In genomic region chr1:23217421-23218115, GRCh38 we compare ENCODE assay signal across 1 cellular context.
TF ChIP-seq lines count a peak whose summit lies in the region.

Gene HTR1D, minus strand, starts transcription at chr1:23217502. Its CDS starts 23,283 bp downstream, at chr1:23194219.

TF ChIP-seq in HepG2, 621 proteins besides CTCF, POLR2A, EP300 and RAD21 (continued from another document):
- TF ChIP-seq ZNF687 (CRISPR knock-in tag; IDR thresholded peaks at IDR 0.05) (peak; percentile 23; the same call in 1 of the 2 replicates), ATRX (CRISPR knock-in tag; IDR thresholded peaks at IDR 0.05; ENCODE audit: borderline replicate concordance) (no peak), CBX5 (CRISPR knock-in tag; IDR thresholded peaks at IDR 0.05; ENCODE audit: borderline replicate concordance) (no peak), HDAC1 (CRISPR knock-in tag; IDR thresholded peaks at IDR 0.05) (peak; percentile 41; the same call in 1 of the 2 replicates), ZBTB7A (CRISPR knock-in tag; IDR thresholded peaks at IDR 0.05) (no peak; the same call in 1 of the 2 replicates), SNRNP70 (IDR thresholded peaks at IDR 0.05; ENCODE audit: low read depth, low read length) (no peak), ZNF577 (CRISPR knock-in tag; IDR thresholded peaks at IDR 0.05; ENCODE audit: borderline replicate concordance, low read depth) (no peak), ZNF142 (CRISPR knock-in tag; IDR thresholded peaks at IDR 0.05) (0 out of 2 replicates have a peak, but pooled peaks have one; percentile 5), ZNF777 (CRISPR knock-in tag; IDR thresholded peaks at IDR 0.05) (peak; percentile 25; the same call in 1 of the 2 replicates), DMTF1 (CRISPR knock-in tag; IDR thresholded peaks at IDR 0.05) (no peak), CEBPB (IDR thresholded peaks at IDR 0.05; ENCODE audit: borderline replicate concordance, low read depth, low read length) (no peak), ZNF572 (CRISPR knock-in tag; IDR thresholded peaks at IDR 0.05) (no peak), ZBTB8A (CRISPR knock-in tag; IDR thresholded peaks at IDR 0.05; ENCODE audit: borderline replicate concordance, low read depth) (no peak), NKX3-1 (CRISPR knock-in tag; IDR thresholded peaks at IDR 0.05) (no peak)
- TF ChIP-seq, protein P1, sequence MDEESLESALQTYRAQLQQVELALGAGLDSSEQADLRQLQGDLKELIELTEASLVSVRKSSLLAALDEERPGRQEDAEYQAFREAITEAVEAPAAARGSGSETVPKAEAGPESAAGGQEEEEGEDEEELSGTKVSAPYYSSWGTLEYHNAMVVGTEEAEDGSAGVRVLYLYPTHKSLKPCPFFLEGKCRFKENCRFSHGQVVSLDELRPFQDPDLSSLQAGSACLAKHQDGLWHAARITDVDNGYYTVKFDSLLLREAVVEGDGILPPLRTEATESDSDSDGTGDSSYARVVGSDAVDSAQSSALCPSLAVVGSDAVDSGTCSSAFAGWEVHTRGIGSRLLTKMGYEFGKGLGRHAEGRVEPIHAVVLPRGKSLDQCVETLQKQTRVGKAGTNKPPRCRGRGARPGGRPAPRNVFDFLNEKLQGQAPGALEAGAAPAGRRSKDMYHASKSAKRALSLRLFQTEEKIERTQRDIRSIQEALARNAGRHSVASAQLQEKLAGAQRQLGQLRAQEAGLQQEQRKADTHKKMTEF (CRISPR knock-in tag; IDR thresholded peaks at IDR 0.05) = no peak
